8 cellular contexts compared by ENCODE assay signal in the genomic region with DNA sequence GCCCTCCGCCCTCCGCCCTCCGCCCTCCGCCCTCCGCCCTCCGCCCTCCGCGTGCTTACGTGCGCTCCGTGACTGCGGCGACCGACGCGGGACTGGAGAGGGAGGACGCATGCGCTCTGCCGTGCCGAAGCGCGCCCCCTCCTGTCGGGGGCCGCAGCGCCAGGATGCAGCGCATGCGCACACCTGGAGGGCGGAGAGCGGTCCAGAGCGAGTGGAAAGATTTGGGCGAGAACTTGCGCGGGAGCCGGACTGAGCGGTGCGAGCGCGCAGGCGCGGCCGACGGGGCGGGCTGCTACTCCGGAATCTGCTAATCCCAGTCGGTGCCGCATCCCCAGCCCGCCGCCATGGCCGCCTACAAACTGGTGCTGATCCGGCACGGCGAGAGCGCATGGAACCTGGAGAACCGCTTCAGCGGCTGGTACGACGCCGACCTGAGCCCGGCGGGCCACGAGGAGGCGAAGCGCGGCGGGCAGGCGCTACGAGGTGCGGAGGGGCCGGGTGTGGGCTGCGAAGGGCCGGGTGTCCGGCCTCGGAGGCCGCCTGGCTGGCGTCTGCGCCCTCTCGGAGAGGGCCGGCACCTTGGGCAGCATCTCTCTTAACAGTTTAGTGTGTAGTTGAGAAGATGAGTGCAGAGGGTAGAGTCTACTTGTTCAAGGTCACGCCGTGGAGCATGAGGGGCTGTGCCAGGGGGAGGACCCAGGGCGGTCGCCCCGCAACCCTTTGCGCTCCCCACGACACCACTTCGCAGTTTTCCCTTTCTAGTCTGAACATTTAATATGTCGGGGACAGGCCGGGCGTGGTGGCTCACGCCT. TPM values are rescaled to one million over a fixed set of nuclear protein-coding genes. Genes with fewer than 3 reads are reported as not detected.
DNase-seq lines count a peak whose midpoint lies in the region; ATAC-seq and TF ChIP-seq lines count a peak whose summit lies in the region.

Gene PGAM1, plus strand, starts transcription at position 228 of the 812 bp plus-strand sequence. Its CDS starts 117 bp downstream, at position 345.

- no peaks in the 10 kb centered on the region for H3K27me3 ChIP-seq in mucosa of stomach (ENCODE audit: control insufficient read depth, insufficient read depth, low read length)

- H3K36me3 ChIP-seq in mucosa of stomach (ENCODE audit: control insufficient read depth, insufficient read depth, low read length): no peaks in the 10 kb centered on the region

- no peaks in the 10 kb centered on the region for H3K9me3 ChIP-seq in mucosa of stomach (ENCODE audit: control insufficient read depth, low read length)

- peak; percentile 77 for ATAC-seq in GM21576 (IDR thresholded peaks at IDR 0.05; ENCODE audit: unreplicated experiment)

- DNase-seq in DMS153 treated with DMSO at 0.1 percent for 48 hours (lab: John Stamatoyannopoulos, UW; ENCODE audit: unreplicated experiment) (peak; percentile 94), OCI-M2 (lab: John Stamatoyannopoulos, UW; ENCODE audit: unreplicated experiment) (peak; percentile 93), activated T-cell treated with anti-CD3 and anti-CD28 coated beads for 48 hours (ENCODE audit: low read depth) (peak; percentile 98), epithelial cell of proximal tubule (ENCODE audit: low read depth) (no peak)
- peak; percentile 86 for DNase-seq in stimulated activated CD8-positive, alpha-beta memory T cell treated with anti-CD3 and anti-CD28 coated beads, Interleukin-7, amount 100 ng/mL, for 1 hour (ENCODE audit: low read depth in 2 of 2)

- TF ChIP-seq RAD21 in Ishikawa (IDR thresholded peaks at IDR 0.05; ENCODE audit: low read depth): peak; percentile 7; the same call in 1 of the 2 replicates

- peak within 1 kb of the TSS; percentile 73 for H3K9ac ChIP-seq in mucosa of stomach (ENCODE audit: low read length)

- 0 out of 2 replicates have a peak, but pooled peaks have one; percentile 48 for TF ChIP-seq EP300 in Ishikawa (IDR thresholded peaks at IDR 0.05; ENCODE audit: borderline replicate concordance)

- H3K4me1 ChIP-seq in mucosa of stomach (ENCODE audit: control insufficient read depth, insufficient read depth, low read length): peaks cover 17% of the 10 kb centered on the region

- peak; percentile 64 for TF ChIP-seq CTCF in epithelial cell of proximal tubule (conservative IDR thresholded peaks at IDR 0.05; ENCODE audit: low read depth, low read length)

- peak within 1 kb of the TSS; percentile 98 for H3K4me3 ChIP-seq in epithelial cell of proximal tubule (ENCODE audit: low read depth, low read length)
- H3K4me3 ChIP-seq in mucosa of stomach (ENCODE audit: low read length): peak within 1 kb of the TSS; percentile 77

TF ChIP-seq in Ishikawa, 13 proteins besides CTCF, POLR2A, EP300 and RAD21:
- TF ChIP-seq, protein P1, sequence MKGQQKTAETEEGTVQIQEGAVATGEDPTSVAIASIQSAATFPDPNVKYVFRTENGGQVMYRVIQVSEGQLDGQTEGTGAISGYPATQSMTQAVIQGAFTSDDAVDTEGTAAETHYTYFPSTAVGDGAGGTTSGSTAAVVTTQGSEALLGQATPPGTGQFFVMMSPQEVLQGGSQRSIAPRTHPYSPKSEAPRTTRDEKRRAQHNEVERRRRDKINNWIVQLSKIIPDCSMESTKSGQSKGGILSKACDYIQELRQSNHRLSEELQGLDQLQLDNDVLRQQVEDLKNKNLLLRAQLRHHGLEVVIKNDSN (IDR thresholded peaks at IDR 0.05): no peak
- no peak for TF ChIP-seq FOXM1 (IDR thresholded peaks at IDR 0.05; ENCODE audit: borderline replicate concordance, low read depth)
- TF ChIP-seq MAX (IDR thresholded peaks at IDR 0.05): peak; percentile 81
- peak; percentile 74; the same call in 1 of the 2 replicates for TF ChIP-seq YY1 (IDR thresholded peaks at IDR 0.05; ENCODE audit: low read depth)
- TF ChIP-seq TAF1 (IDR thresholded peaks at IDR 0.05; ENCODE audit: low read depth): peak; percentile 86

RNA-seq across cellular contexts. Expression of gene PGAM1, which starts in this region (rescaled TPM):
- total RNA-seq in epithelial cell of proximal tubule: 629 and 772 TPM in 2 replicates
